Comparison of ENCODE assay signal across 8 cellular contexts in the genomic region with DNA sequence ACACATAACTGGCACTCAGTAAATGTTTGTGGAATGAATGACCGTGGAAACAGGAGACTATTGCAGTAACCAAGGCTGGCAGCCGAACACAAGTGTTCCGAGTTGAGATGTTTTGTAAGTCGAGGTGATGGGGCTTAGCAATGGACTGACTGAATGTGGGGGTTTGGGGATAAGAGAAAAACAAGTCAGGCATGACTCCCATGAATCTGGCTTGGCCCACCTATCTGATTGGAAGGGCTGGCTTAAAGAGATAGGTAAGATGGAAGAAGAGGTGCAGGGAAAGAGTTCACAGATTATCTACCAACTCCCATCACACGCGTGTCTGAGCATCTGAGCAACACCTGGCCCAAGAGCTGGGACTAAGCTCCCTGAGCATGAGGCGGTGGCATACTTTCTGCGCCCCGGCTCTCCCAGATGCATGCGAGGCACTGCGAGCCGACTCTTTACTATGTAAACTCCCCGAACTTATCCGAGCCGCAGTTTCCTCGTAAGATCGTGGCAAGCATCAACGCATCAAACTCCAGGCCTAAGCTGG. TPM values are rescaled to one million over a fixed set of nuclear protein-coding genes. Genes with fewer than 3 reads are reported as not detected.
DNase-seq lines count a peak whose midpoint lies in the region; ATAC-seq and TF ChIP-seq lines count a peak whose summit lies in the region.

No MANE protein-coding gene starts in this region.

- peak overlapping the region; percentile 87 for H3K27ac ChIP-seq in ACC112 (ENCODE audit: low read depth, low read length)
- peak overlapping the region; percentile 99 for H3K27ac ChIP-seq in breast epithelium

- TF ChIP-seq POLR2A in breast epithelium (IDR thresholded peaks at IDR 0.05): no peak

- H3K4me1 ChIP-seq in ACC112 (ENCODE audit: control insufficient read depth, insufficient read depth, low read length, unreplicated experiment) (peaks cover 32% of the 10 kb centered on the region), breast epithelium (peaks cover 3 to 17% of the 10 kb centered on the region in 2 donors), mucosa of descending colon (ENCODE audit: low read depth) (peaks cover 23% of the 10 kb centered on the region)

- no peaks in the 10 kb centered on the region for H3K9me3 ChIP-seq in breast epithelium
- no peaks in the 10 kb centered on the region for H3K9me3 ChIP-seq in mucosa of descending colon

- H3K4me3 ChIP-seq in ACC112 (ENCODE audit: low read depth, low read length) (peak overlapping the region; percentile 99), breast epithelium (peak overlapping the region; percentile 84 to 93 (median 90)), mucosa of descending colon (peak overlapping the region; percentile 84)

- no peaks in the 10 kb centered on the region for H3K36me3 ChIP-seq in ACC112 (ENCODE audit: insufficient read depth, low read length)
- no peaks in the 10 kb centered on the region for H3K36me3 ChIP-seq in breast epithelium
- peaks cover 4% of the 10 kb centered on the region for H3K36me3 ChIP-seq in mucosa of descending colon (ENCODE audit: low read depth)

- H3K27me3 ChIP-seq in ACC112 (ENCODE audit: insufficient read depth, low read length) (no peaks in the 10 kb centered on the region), breast epithelium (no peaks in the 10 kb centered on the region)

- peak overlapping the region; percentile 92 for H2AFZ ChIP-seq in ACC112 (ENCODE audit: low read length, unreplicated experiment)

- peaks cover 62% of the 10 kb centered on the region for H3K79me2 ChIP-seq in ACC112 (ENCODE audit: control insufficient read depth, insufficient read depth, low read length, unreplicated experiment)

- DNase-seq in breast epithelium (ENCODE audit: low spot score in 2 of 2) (no peak), mucosa of descending colon (peak in 1 of 3 donors; percentile 34), sciatic nerve (ENCODE audit: low spot score) (no peak), AG08396 (ENCODE audit: low spot score) (no peak)

- intact Hi-C loops in breast epithelium (cut with DNase I; ENCODE audit: low total_unique reads) (no loop called here), mucosa of descending colon (cut with DNase I, micrococcal nuclease) (no loop called here), sciatic nerve (cut with DNase I) (no loop called here)

- TF ChIP-seq CTCF in breast epithelium (IDR thresholded peaks at IDR 0.05) (no peak), mucosa of descending colon (IDR thresholded peaks at IDR 0.05) (no peak)

- peak; percentile 1 for ATAC-seq in HG03196 (IDR thresholded peaks at IDR 0.05; ENCODE audit: unreplicated experiment)
- peak; percentile 3 for ATAC-seq in mucosa of descending colon
- ATAC-seq in sciatic nerve: no peak
- no peak for ATAC-seq in HG03108 (IDR thresholded peaks at IDR 0.05; ENCODE audit: unreplicated experiment)
- ATAC-seq in GM21515 (IDR thresholded peaks at IDR 0.05; ENCODE audit: unreplicated experiment): no peak

RNA-seq across cellular contexts. Expression of gene IFT20, which starts 0.5 kb away (rescaled TPM):
- 10 to 100 TPM; 40.2 to 52.8 (median 47.2) TPM for total RNA-seq in breast epithelium
- total RNA-seq in mucosa of descending colon: 10 to 100 TPM; 23.6 to 44.1 (median 28.0) TPM
- 36.3 TPM for total RNA-seq in sciatic nerve

RNA-seq across cellular contexts. Expression of gene TNFAIP1, which starts 0.8 kb away (rescaled TPM):
- total RNA-seq in breast epithelium (10 to 100 TPM; 15.5 to 31.9 (median 28.5) TPM), mucosa of descending colon (10 to 100 TPM; 36.8 to 38.4 (median 36.8) TPM), sciatic nerve (75.0 TPM)

RNA-seq across cellular contexts. Expression of gene TMEM97, which starts 15.7 kb away (rescaled TPM):
- total RNA-seq in breast epithelium (1 to 10 TPM; 7.2 to 9.8 (median 7.5) TPM), mucosa of descending colon (10 to 100 TPM; 14.3 to 25.1 (median 18.1) TPM), sciatic nerve (21.8 TPM)

RNA-seq across cellular contexts. Expression of gene POLDIP2, which starts 22.6 kb away (rescaled TPM):
- total RNA-seq in breast epithelium (10 to 100 TPM; 64.5 to 85.0 (median 69.8) TPM), mucosa of descending colon (10 to 100 TPM; 71.7 to 82.4 (median 81.3) TPM), sciatic nerve (30.0 TPM)

RNA-seq across cellular contexts. Expression of gene SEBOX, which starts 30.3 kb away (rescaled TPM):
- total RNA-seq in breast epithelium (not detected), mucosa of descending colon (not detected), sciatic nerve (not detected)

Comparison
In these comparisons a context has a peak if more than half of its experiments do, and no peak if none do; other contexts are left out.
1. ATAC-seq: peak in HG03196 (single experiment) and mucosa of descending colon (single experiment); none in sciatic nerve (single experiment), HG03108 (single experiment) and GM21515 (single experiment).
2. Peak in every context shown above with its lines, with median percentiles within 50 percentile points of each other: H3K4me3 ChIP-seq.